10 cellular contexts compared by ENCODE assay signal in genomic region chr14:99231850-99232401, GRCh38. TPM values are rescaled to one million over a fixed set of nuclear protein-coding genes. Genes with fewer than 3 reads are reported as not detected.
A peak's percentile ranks its signal among the peaks of the same experiment; 100 is the strongest.
DNase-seq lines count a peak whose midpoint lies in the region; ATAC-seq and TF ChIP-seq lines count a peak whose summit lies in the region.
"Had no signal": no experiment of that assay in that cellular context is flagged by ENCODE, and none has a peak within 500 bp of the region (broad histone marks: within the 10 kb centered on the region; RNA-seq: fewer than 3 reads in every experiment).

No MANE protein-coding gene starts in this region.

- H3K9me3 Mint-ChIP-seq in activated CD4-positive, alpha-beta T cell treated with anti-CD3 and anti-CD28 coated beads for 36 hours (ENCODE audit: low read depth), result peaks cover 3% of the 10 kb centered on the region
- H3K9me3 Mint-ChIP-seq in activated T-helper 17 cell treated with anti-CD3 and anti-CD28 coated beads, Interleukin-2, amount 50 U/mL, for 72 hours, result no peaks in the 10 kb centered on the region
- no peaks in the 10 kb centered on the region for H3K9me3 Mint-ChIP-seq in stimulated activated naive CD8-positive, alpha-beta T cell treated with anti-CD3 and anti-CD28 coated beads, Interleukin-15, Interleukin-2, amounts not matched to agents 100 ng/mL and 50 ng/mL, for 24 hours

- POLR2A ChIA-PET in activated CD4-positive, alpha-beta T cell treated with anti-CD3 and anti-CD28 coated beads for 36 hours (lab: Charles Lee), result interaction anchor here (1.1 to 1.5 kb wide), 3 partner anchors 13 to 40 kb away, joined by 4 read pairs; partner anchors contain the start of gene BCL11B

- H3K27me3 ChIP-seq in colonic mucosa, result no peaks in the 10 kb centered on the region

- intact Hi-C loops in activated CD4-positive, alpha-beta T cell treated with anti-CD3 and anti-CD28 coated beads for 36 hours (cut with DNase I, micrococcal nuclease), result loop anchor here (2.0 to 10.0 kb wide), 6 partner anchors 15 to 1257 kb away; partner anchors contain the start of gene EVL (in 1 of the 2)
- intact Hi-C loops in colonic mucosa (cut with DNase I), result no loop called here

- peak overlapping the region; percentile 41 for H3K4me3 ChIP-seq in iPS-18c (ENCODE audit: insufficient read depth, low read depth, low read length)
- H3K4me3 ChIP-seq in colonic mucosa, result no peak overlapping the region
- H3K4me3 ChIP-seq: A549 had no signal

- H3K27ac ChIP-seq in colonic mucosa, result no peak overlapping the region
- H3K27ac ChIP-seq: A549 had no signal

- no peaks in the 10 kb centered on the region for H3K4me1 ChIP-seq in colonic mucosa
- H3K4me1 ChIP-seq: A549 had no signal

- H3K4me1 Mint-ChIP-seq in activated CD4-positive, alpha-beta T cell treated with anti-CD3 and anti-CD28 coated beads for 36 hours, result peaks cover 93% of the 10 kb centered on the region
- H3K4me1 Mint-ChIP-seq in activated T-helper 17 cell treated with anti-CD3 and anti-CD28 coated beads, Interleukin-2, amount 50 U/mL, for 72 hours, result peaks cover 73% of the 10 kb centered on the region
- H3K4me1 Mint-ChIP-seq in stimulated activated naive CD8-positive, alpha-beta T cell treated with anti-CD3 and anti-CD28 coated beads, Interleukin-15, Interleukin-2, amounts not matched to agents 100 ng/mL and 50 ng/mL, for 24 hours (ENCODE audit: low read depth), result peaks cover 98% of the 10 kb centered on the region

- peak overlapping the region; percentile 67 for H3K4me3 Mint-ChIP-seq in activated CD4-positive, alpha-beta T cell treated with anti-CD3 and anti-CD28 coated beads for 36 hours
- H3K4me3 Mint-ChIP-seq in activated T-helper 17 cell treated with anti-CD3 and anti-CD28 coated beads, Interleukin-2, amount 50 U/mL, for 72 hours, result peak overlapping the region; percentile 96
- peak overlapping the region; percentile 65 for H3K4me3 Mint-ChIP-seq in stimulated activated naive CD8-positive, alpha-beta T cell treated with anti-CD3 and anti-CD28 coated beads, Interleukin-15, Interleukin-2, amounts not matched to agents 100 ng/mL and 50 ng/mL, for 24 hours

- no peaks in the 10 kb centered on the region for H3K9me3 ChIP-seq in iPS-18c (ENCODE audit: control insufficient read depth, insufficient read depth, low read length)
- H3K9me3 ChIP-seq in colonic mucosa, result no peaks in the 10 kb centered on the region

- H3K36me3 Mint-ChIP-seq in activated CD4-positive, alpha-beta T cell treated with anti-CD3 and anti-CD28 coated beads for 36 hours (ENCODE audit: low read depth), result peaks cover 54% of the 10 kb centered on the region
- peaks cover 93% of the 10 kb centered on the region for H3K36me3 Mint-ChIP-seq in activated T-helper 17 cell treated with anti-CD3 and anti-CD28 coated beads, Interleukin-2, amount 50 U/mL, for 72 hours (ENCODE audit: low read depth)
- peaks cover 27% of the 10 kb centered on the region for H3K36me3 Mint-ChIP-seq in stimulated activated naive CD8-positive, alpha-beta T cell treated with anti-CD3 and anti-CD28 coated beads, Interleukin-15, Interleukin-2, amounts not matched to agents 100 ng/mL and 50 ng/mL, for 24 hours (ENCODE audit: low read depth)

- no peak for DNase-seq in activated CD4-positive, alpha-beta T cell treated with anti-CD3 and anti-CD28 coated beads for 36 hours
- no peak for DNase-seq in activated CD4-positive, alpha-beta T cell treated with anti-CD3 and anti-CD28 coated beads for 1 hour
- DNase-seq in RPMI8226, result no peak
- no peak for DNase-seq in NCI-H748 treated with DMSO at 0.1 percent for 48 hours (lab: John Stamatoyannopoulos, UW)
- DNase-seq in colonic mucosa, result no peak
- DNase-seq: NCI-H146 had no signal

- CTCF ChIA-PET in activated CD4-positive, alpha-beta T cell treated with anti-CD3 and anti-CD28 coated beads for 36 hours (lab: Charles Lee), result interaction anchor here (0.6 to 3.6 kb wide), 11 partner anchors 7 to 325 kb away, joined by 3 to 17 read pairs (median 4); no protein-coding TSS in a partner anchor

- no peaks in the 10 kb centered on the region for H3K27me3 Mint-ChIP-seq in activated CD4-positive, alpha-beta T cell treated with anti-CD3 and anti-CD28 coated beads for 36 hours
- no peaks in the 10 kb centered on the region for H3K27me3 Mint-ChIP-seq in activated T-helper 17 cell treated with anti-CD3 and anti-CD28 coated beads, Interleukin-2, amount 50 U/mL, for 72 hours
- H3K27me3 Mint-ChIP-seq in stimulated activated naive CD8-positive, alpha-beta T cell treated with anti-CD3 and anti-CD28 coated beads, Interleukin-15, Interleukin-2, amounts not matched to agents 100 ng/mL and 50 ng/mL, for 24 hours, result no peaks in the 10 kb centered on the region

- no peak for TF ChIP-seq CTCF in colonic mucosa (IDR thresholded peaks at IDR 0.05)

- no peak overlapping the region for H3K9ac ChIP-seq in colonic mucosa (ENCODE audit: low read depth in 2 of 2, low read length in 2 of 2)

- peak overlapping the region; percentile 95 for H3K27ac Mint-ChIP-seq in activated CD4-positive, alpha-beta T cell treated with anti-CD3 and anti-CD28 coated beads for 36 hours
- H3K27ac Mint-ChIP-seq in activated T-helper 17 cell treated with anti-CD3 and anti-CD28 coated beads, Interleukin-2, amount 50 U/mL, for 72 hours, result peak overlapping the region; percentile 88
- H3K27ac Mint-ChIP-seq in stimulated activated naive CD8-positive, alpha-beta T cell treated with anti-CD3 and anti-CD28 coated beads, Interleukin-15, Interleukin-2, amounts not matched to agents 100 ng/mL and 50 ng/mL, for 24 hours, result peak overlapping the region; percentile 99

- ATAC-seq in activated CD4-positive, alpha-beta T cell treated with anti-CD3 and anti-CD28 coated beads for 36 hours, result no peak
- no peak for ATAC-seq in activated T-helper 17 cell treated with anti-CD3 and anti-CD28 coated beads, Interleukin-2, amount 50 U/mL, for 72 hours (replicated peaks)

- no peaks in the 10 kb centered on the region for H3K36me3 ChIP-seq in colonic mucosa

RNA-seq across cellular contexts. Expression of gene BCL11B, which starts 40.1 kb away (rescaled TPM):
- 10 to 100 TPM; 62.1 to 66.2 TPM for total RNA-seq in activated CD4-positive, alpha-beta T cell treated with anti-CD3 and anti-CD28 coated beads for 36 hours
- 10 to 100 TPM; 51.4 to 52.9 TPM for total RNA-seq in activated T-helper 17 cell treated with anti-CD3 and anti-CD28 coated beads, Interleukin-2, amount 50 U/mL, for 72 hours
- 10 to 100 TPM in 1 of 2 donors, 1 to 10 TPM in 1; 5.6 to 10.4 TPM for total RNA-seq in colonic mucosa

Comparison
In these comparisons a context has a peak if more than half of its experiments do, and no peak if none do; other contexts are left out.
1. RNA of gene BCL11B, which starts 40.1 kb away (total RNA-seq): 62.1 to 66.2 TPM in activated CD4-positive, alpha-beta T cell treated with anti-CD3 and anti-CD28 coated beads for 36 hours and 51.4 to 52.9 TPM in activated T-helper 17 cell treated with anti-CD3 and anti-CD28 coated beads, Interleukin-2, amount 50 U/mL, for 72 hours; 5.6 to 10.4 TPM in colonic mucosa; every median in the first group is over 4 times any median in the second.
2. Peak in every context shown above with its lines, with median percentiles within 50 percentile points of each other: H3K27ac Mint-ChIP-seq and H3K4me3 Mint-ChIP-seq.